Comparison of ENCODE assay signal across 1 cellular context in the genomic region with DNA sequence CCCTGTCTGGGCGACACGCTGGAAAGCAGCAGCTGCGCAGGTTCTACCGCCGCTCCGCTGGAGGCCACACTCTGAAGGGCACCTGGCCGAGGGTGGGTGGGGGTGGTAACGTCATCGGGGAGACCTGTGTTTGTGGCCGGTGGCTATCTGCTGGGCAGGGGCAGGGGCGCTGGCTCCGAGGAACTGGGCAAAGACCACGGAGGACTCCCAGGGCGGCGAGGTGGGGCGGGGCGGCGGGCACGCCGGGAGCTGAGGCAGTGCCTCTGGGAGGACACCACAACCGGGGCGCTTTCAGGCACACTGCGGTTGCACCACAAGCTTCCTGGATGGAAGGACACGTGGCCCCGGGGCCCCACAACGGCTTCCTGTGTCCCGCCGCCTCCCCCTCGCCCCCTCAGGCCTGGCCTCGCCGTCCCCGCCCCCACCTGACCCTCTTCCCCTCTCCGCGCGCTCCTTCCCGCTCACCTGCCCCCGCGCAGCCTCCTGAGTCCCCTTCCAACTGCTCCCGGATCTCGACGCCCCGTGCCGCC.
TF ChIP-seq lines count a peak whose summit lies in the region.

No MANE protein-coding gene starts in this region.

TF ChIP-seq in GM12878, 131 proteins besides CTCF, POLR2A, EP300 and RAD21 (continued from another document):
- no peak for TF ChIP-seq ZNF207 (IDR thresholded peaks at IDR 0.05; ENCODE audit: borderline replicate concordance)
- TF ChIP-seq RCOR1 (conservative IDR thresholded peaks at IDR 0.05; ENCODE audit: low read depth, low read length) = no peak
- TF ChIP-seq, protein P1, sequence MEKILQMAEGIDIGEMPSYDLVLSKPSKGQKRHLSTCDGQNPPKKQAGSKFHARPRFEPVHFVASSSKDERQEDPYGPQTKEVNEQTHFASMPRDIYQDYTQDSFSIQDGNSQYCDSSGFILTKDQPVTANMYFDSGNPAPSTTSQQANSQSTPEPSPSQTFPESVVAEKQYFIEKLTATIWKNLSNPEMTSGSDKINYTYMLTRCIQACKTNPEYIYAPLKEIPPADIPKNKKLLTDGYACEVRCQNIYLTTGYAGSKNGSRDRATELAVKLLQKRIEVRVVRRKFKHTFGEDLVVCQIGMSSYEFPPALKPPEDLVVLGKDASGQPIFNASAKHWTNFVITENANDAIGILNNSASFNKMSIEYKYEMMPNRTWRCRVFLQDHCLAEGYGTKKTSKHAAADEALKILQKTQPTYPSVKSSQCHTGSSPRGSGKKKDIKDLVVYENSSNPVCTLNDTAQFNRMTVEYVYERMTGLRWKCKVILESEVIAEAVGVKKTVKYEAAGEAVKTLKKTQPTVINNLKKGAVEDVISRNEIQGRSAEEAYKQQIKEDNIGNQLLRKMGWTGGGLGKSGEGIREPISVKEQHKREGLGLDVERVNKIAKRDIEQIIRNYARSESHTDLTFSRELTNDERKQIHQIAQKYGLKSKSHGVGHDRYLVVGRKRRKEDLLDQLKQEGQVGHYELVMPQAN (conservative IDR thresholded peaks at IDR 0.05) = no peak
- no peak for TF ChIP-seq RFX5 (IDR thresholded peaks at IDR 0.05; ENCODE audit: low read depth, low read length)
- TF ChIP-seq SIN3A (IDR thresholded peaks at IDR 0.05; ENCODE audit: low read depth, low read length) = no peak
- TF ChIP-seq, protein P2, sequence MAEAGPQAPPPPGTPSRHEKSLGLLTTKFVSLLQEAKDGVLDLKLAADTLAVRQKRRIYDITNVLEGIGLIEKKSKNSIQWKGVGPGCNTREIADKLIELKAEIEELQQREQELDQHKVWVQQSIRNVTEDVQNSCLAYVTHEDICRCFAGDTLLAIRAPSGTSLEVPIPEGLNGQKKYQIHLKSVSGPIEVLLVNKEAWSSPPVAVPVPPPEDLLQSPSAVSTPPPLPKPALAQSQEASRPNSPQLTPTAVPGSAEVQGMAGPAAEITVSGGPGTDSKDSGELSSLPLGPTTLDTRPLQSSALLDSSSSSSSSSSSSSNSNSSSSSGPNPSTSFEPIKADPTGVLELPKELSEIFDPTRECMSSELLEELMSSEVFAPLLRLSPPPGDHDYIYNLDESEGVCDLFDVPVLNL (IDR thresholded peaks at IDR 0.05; ENCODE audit: low read depth, low read length) = no peak
- no peak for TF ChIP-seq GABPA (IDR thresholded peaks at IDR 0.05; ENCODE audit: low read depth)
- no peak for TF ChIP-seq HDAC6 (IDR thresholded peaks at IDR 0.05; ENCODE audit: unreplicated experiment)
- TF ChIP-seq NR2F1 (conservative IDR thresholded peaks at IDR 0.05) = no peak
- TF ChIP-seq CHD4 (IDR thresholded peaks at IDR 0.05) = no peak
- TF ChIP-seq YBX1 (IDR thresholded peaks at IDR 0.05) = no peak
- peak; percentile 66; the same call in 1 of the 3 replicates for TF ChIP-seq POU2F2 (IDR thresholded peaks at IDR 0.05; ENCODE audit: borderline replicate concordance, low read depth, low read length)
- TF ChIP-seq ZNF24 (IDR thresholded peaks at IDR 0.05) = 0 out of 2 replicates have a peak, but pooled peaks have one; percentile 45
- TF ChIP-seq TCF12 (IDR thresholded peaks at IDR 0.05; ENCODE audit: low read depth, low read length) = peak; percentile 74
- TF ChIP-seq IKZF2 (IDR thresholded peaks at IDR 0.05) = peak; percentile 98 to 99
- TF ChIP-seq TARDBP (IDR thresholded peaks at IDR 0.05; ENCODE audit: borderline replicate concordance) = peak; percentile 14; the same call in 1 of the 2 replicates
- peak; percentile 32 for TF ChIP-seq POLR2AphosphoS5 (IDR thresholded peaks at IDR 0.05; ENCODE audit: low read length)
- no peak for TF ChIP-seq PML (IDR thresholded peaks at IDR 0.05; ENCODE audit: low read length)
- TF ChIP-seq, protein P3, sequence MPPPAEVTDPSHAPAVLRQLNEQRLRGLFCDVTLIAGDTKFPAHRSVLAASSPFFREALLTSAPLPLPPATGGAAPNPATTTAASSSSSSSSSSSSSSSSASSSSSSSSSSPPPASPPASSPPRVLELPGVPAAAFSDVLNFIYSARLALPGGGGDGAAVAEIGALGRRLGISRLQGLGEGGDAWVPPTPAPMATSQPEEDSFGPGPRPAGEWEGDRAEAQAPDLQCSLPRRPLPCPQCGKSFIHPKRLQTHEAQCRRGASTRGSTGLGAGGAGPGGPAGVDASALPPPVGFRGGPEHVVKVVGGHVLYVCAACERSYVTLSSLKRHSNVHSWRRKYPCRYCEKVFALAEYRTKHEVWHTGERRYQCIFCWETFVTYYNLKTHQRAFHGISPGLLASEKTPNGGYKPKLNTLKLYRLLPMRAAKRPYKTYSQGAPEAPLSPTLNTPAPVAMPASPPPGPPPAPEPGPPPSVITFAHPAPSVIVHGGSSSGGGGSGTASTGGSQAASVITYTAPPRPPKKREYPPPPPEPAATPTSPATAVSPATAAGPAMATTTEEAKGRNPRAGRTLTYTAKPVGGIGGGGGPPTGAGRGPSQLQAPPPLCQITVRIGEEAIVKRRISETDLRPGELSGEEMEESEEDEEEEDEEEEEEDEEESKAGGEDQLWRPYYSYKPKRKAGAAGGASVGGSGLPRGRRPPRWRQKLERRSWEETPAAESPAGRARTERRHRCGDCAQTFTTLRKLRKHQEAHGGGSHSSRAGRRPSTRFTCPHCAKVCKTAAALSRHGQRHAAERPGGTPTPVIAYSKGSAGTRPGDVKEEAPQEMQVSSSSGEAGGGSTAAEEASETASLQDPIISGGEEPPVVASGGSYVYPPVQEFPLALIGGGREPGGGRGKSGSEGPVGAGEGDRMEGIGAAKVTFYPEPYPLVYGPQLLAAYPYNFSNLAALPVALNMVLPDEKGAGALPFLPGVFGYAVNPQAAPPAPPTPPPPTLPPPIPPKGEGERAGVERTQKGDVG (CRISPR knock-in tag; IDR thresholded peaks at IDR 0.05) = 0 out of 2 replicates have a peak, but pooled peaks have one; percentile 11
- peak; percentile 13 for TF ChIP-seq RELA (IDR thresholded peaks at IDR 0.05; ENCODE audit: borderline replicate concordance, partially characterized antibody)
- peak; percentile 64 for TF ChIP-seq MEF2B (IDR thresholded peaks at IDR 0.05; ENCODE audit: partially characterized antibody, poor library complexity, severe bottlenecking)
- TF ChIP-seq, protein P4, sequence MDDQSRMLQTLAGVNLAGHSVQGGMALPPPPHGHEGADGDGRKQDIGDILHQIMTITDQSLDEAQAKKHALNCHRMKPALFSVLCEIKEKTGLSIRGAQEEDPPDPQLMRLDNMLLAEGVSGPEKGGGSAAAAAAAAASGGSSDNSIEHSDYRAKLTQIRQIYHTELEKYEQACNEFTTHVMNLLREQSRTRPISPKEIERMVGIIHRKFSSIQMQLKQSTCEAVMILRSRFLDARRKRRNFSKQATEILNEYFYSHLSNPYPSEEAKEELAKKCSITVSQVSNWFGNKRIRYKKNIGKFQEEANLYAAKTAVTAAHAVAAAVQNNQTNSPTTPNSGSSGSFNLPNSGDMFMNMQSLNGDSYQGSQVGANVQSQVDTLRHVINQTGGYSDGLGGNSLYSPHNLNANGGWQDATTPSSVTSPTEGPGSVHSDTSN (IDR thresholded peaks at IDR 0.05; ENCODE audit: insufficient replicate concordance, low read depth, low read length) = peak; percentile 3
- TF ChIP-seq MTA2 (IDR thresholded peaks at IDR 0.05; ENCODE audit: low read depth) = peak; percentile 61; the same call in 1 of the 2 replicates
- TF ChIP-seq CHD2 (IDR thresholded peaks at IDR 0.05; ENCODE audit: borderline replicate concordance, low read depth, low read length) = no peak; the same call in 1 of the 2 replicates
- TF ChIP-seq, protein P5, sequence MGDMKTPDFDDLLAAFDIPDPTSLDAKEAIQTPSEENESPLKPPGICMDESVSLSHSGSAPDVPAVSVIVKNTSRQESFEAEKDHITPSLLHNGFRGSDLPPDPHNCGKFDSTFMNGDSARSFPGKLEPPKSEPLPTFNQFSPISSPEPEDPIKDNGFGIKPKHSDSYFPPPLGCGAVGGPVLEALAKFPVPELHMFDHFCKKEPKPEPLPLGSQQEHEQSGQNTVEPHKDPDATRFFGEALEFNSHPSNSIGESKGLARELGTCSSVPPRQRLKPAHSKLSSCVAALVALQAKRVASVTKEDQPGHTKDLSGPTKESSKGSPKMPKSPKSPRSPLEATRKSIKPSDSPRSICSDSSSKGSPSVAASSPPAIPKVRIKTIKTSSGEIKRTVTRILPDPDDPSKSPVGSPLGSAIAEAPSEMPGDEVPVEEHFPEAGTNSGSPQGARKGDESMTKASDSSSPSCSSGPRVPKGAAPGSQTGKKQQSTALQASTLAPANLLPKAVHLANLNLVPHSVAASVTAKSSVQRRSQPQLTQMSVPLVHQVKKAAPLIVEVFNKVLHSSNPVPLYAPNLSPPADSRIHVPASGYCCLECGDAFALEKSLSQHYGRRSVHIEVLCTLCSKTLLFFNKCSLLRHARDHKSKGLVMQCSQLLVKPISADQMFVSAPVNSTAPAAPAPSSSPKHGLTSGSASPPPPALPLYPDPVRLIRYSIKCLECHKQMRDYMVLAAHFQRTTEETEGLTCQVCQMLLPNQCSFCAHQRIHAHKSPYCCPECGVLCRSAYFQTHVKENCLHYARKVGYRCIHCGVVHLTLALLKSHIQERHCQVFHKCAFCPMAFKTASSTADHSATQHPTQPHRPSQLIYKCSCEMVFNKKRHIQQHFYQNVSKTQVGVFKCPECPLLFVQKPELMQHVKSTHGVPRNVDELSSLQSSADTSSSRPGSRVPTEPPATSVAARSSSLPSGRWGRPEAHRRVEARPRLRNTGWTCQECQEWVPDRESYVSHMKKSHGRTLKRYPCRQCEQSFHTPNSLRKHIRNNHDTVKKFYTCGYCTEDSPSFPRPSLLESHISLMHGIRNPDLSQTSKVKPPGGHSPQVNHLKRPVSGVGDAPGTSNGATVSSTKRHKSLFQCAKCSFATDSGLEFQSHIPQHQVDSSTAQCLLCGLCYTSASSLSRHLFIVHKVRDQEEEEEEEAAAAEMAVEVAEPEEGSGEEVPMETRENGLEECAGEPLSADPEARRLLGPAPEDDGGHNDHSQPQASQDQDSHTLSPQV (IDR thresholded peaks at IDR 0.05) = 0 out of 2 replicates have a peak, but pooled peaks have one; percentile 33
- TF ChIP-seq, protein P6, sequence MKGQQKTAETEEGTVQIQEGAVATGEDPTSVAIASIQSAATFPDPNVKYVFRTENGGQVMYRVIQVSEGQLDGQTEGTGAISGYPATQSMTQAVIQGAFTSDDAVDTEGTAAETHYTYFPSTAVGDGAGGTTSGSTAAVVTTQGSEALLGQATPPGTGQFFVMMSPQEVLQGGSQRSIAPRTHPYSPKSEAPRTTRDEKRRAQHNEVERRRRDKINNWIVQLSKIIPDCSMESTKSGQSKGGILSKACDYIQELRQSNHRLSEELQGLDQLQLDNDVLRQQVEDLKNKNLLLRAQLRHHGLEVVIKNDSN (IDR thresholded peaks at IDR 0.05; ENCODE audit: borderline replicate concordance, extremely low read length, insufficient read depth, low read depth, low read length) = peak; percentile 84
- TF ChIP-seq, protein P7, sequence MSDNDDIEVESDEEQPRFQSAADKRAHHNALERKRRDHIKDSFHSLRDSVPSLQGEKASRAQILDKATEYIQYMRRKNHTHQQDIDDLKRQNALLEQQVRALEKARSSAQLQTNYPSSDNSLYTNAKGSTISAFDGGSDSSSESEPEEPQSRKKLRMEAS (IDR thresholded peaks at IDR 0.05; ENCODE audit: low read depth, low read length) = peak; percentile 78
- TF ChIP-seq ATF7 (IDR thresholded peaks at IDR 0.05; ENCODE audit: low read depth) = peak; percentile 70
- no peak for TF ChIP-seq PAX8 (IDR thresholded peaks at IDR 0.05)
- no peak for TF ChIP-seq ASH2L (IDR thresholded peaks at IDR 0.05; ENCODE audit: borderline replicate concordance, low read depth)
- TF ChIP-seq, protein P8, sequence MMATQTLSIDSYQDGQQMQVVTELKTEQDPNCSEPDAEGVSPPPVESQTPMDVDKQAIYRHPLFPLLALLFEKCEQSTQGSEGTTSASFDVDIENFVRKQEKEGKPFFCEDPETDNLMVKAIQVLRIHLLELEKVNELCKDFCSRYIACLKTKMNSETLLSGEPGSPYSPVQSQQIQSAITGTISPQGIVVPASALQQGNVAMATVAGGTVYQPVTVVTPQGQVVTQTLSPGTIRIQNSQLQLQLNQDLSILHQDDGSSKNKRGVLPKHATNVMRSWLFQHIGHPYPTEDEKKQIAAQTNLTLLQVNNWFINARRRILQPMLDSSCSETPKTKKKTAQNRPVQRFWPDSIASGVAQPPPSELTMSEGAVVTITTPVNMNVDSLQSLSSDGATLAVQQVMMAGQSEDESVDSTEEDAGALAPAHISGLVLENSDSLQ (IDR thresholded peaks at IDR 0.05) = no peak
- no peak for TF ChIP-seq NFXL1 (IDR thresholded peaks at IDR 0.05; ENCODE audit: borderline replicate concordance)
- TF ChIP-seq CBX5 (IDR thresholded peaks at IDR 0.05; ENCODE audit: low read depth) = no peak
- no peak for TF ChIP-seq CHD1 (IDR thresholded peaks at IDR 0.05; ENCODE audit: low read depth, low read length)
- TF ChIP-seq, protein P9, sequence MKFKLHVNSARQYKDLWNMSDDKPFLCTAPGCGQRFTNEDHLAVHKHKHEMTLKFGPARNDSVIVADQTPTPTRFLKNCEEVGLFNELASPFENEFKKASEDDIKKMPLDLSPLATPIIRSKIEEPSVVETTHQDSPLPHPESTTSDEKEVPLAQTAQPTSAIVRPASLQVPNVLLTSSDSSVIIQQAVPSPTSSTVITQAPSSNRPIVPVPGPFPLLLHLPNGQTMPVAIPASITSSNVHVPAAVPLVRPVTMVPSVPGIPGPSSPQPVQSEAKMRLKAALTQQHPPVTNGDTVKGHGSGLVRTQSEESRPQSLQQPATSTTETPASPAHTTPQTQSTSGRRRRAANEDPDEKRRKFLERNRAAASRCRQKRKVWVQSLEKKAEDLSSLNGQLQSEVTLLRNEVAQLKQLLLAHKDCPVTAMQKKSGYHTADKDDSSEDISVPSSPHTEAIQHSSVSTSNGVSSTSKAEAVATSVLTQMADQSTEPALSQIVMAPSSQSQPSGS (IDR thresholded peaks at IDR 0.05; ENCODE audit: low read length) = no peak
- TF ChIP-seq SUPT20H (IDR thresholded peaks at IDR 0.05; ENCODE audit: borderline replicate concordance, control insufficient read depth, low read depth, low read length) = no peak
- TF ChIP-seq ZNF217 (IDR thresholded peaks at IDR 0.05) = no peak
